Comparison of ENCODE assay signal across 8 cellular contexts in genomic region chr11:63974259-63975143, GRCh38. TPM values are rescaled to one million over a fixed set of nuclear protein-coding genes. Genes with fewer than 3 reads are reported as not detected.
A peak's percentile ranks its signal among the peaks of the same experiment; 100 is the strongest.
DNase-seq lines count a peak whose midpoint lies in the region; ATAC-seq and TF ChIP-seq lines count a peak whose summit lies in the region.

Gene COX8A, plus strand, starts transcription at chr11:63974620. Its CDS starts 61 bp downstream, at chr11:63974681.

- peak; percentile 94 for ATAC-seq in GM19023 (IDR thresholded peaks at IDR 0.05; ENCODE audit: unreplicated experiment)
- peak; percentile 97 for ATAC-seq in HG03280 (IDR thresholded peaks at IDR 0.05; ENCODE audit: unreplicated experiment)

- H3K9me3 Mint-ChIP-seq in immature natural killer cell: no peaks in the 10 kb centered on the region

- peak within 1 kb of the TSS; percentile 92 for H3K4me3 ChIP-seq in AG09309 (ENCODE audit: control insufficient read depth, low read depth, low read length)

- H3K4me1 Mint-ChIP-seq in immature natural killer cell: peaks cover 30 to 32% of the 10 kb centered on the region in 2 donors

- peaks cover 0 to 5% (median 0%) of the 10 kb centered on the region in 3 donors for H3K36me3 Mint-ChIP-seq in immature natural killer cell

- H3K4me3 Mint-ChIP-seq in immature natural killer cell: peak within 1 kb of the TSS; percentile 99 to 100 (median 100)

- H3K27ac Mint-ChIP-seq in immature natural killer cell: peak within 1 kb of the TSS; percentile 98 to 100 (median 99)

- TF ChIP-seq CTCF in AG09309 (IDR thresholded peaks at IDR 0.05; ENCODE audit: control insufficient read depth, insufficient read depth, low read depth, low read length, missing control alignments): peak; percentile 12

- DNase-seq in AG09309 (ENCODE audit: low read depth): peak; percentile 99
- DNase-seq in NCI-H345 treated with DMSO at 0.1 percent for 48 hours (lab: John Stamatoyannopoulos, UW; ENCODE audit: unreplicated experiment): peak; percentile 98
- peak; percentile 78 to 86 (median 84) for DNase-seq in activated CD4-positive, CD25-positive, alpha-beta regulatory T cell (lab: John Stamatoyannopoulos, UW)
- peak; percentile 97 for DNase-seq in central memory CD4-positive, alpha-beta T cell
- DNase-seq in immature natural killer cell: peak; percentile 96 to 97 (median 96)
- peak; percentile 100 for DNase-seq in smooth muscle cell of the brain vasculature (ENCODE audit: low read depth, low spot score)

- H3K27me3 Mint-ChIP-seq in immature natural killer cell (ENCODE audit: low read depth in 3 of 3): peaks cover 0 to 6% (median 5%) of the 10 kb centered on the region in 3 donors

RNA-seq across cellular contexts. Expression of gene COX8A, which starts in this region (rescaled TPM):
- polyA plus RNA-seq in immature natural killer cell: 100 to 1,000 TPM; 506 to 686 (median 534) TPM

Comparison
In these comparisons a context has a peak if more than half of its experiments do, and no peak if none do; other contexts are left out.
1. Peak in every context shown above with its lines: DNase-seq, ATAC-seq and H3K4me3 ChIP-seq.